15 cellular contexts compared by ENCODE assay signal in the genomic region with DNA sequence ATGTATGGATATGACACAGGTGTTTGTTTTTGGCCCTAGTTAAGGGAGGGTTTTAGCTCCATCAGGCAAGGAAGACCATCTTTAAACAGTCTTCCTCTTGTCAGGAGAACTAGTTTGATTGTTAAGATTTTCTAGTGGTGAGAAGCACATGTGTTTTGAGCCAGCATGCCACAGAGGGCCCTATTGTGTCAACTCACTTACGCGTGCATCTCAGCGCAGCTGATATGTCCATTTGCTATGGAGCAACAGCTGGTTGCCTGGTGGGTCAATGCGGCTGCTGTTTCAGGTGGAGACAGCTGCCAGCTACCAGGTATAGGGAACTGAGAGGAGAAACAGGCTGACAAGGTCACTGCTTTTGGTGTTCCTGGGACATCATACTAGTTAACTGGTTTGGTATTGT.
A peak's percentile ranks its signal among the peaks of the same experiment; 100 is the strongest.
DNase-seq lines count a peak whose midpoint lies in the region; ATAC-seq and TF ChIP-seq lines count a peak whose summit lies in the region.
"Had no signal": no experiment of that assay in that cellular context is flagged by ENCODE, and none has a peak within 500 bp of the region (broad histone marks: within the 10 kb centered on the region; RNA-seq: fewer than 3 reads in every experiment).

No MANE protein-coding gene starts in this region.

- H3K4me1 ChIP-seq in spleen = no peaks in the 10 kb centered on the region
- H3K4me1 ChIP-seq: BE2C, Caco-2 had no signal

- H3K4me1 Mint-ChIP-seq in activated CD4-positive, alpha-beta memory T cell treated with anti-CD3 and anti-CD28 coated beads for 36 hours (ENCODE audit: low read depth) = no peaks in the 10 kb centered on the region
- H3K4me1 Mint-ChIP-seq: GM23338 had no signal

- no peaks in the 10 kb centered on the region for H3K9me3 Mint-ChIP-seq in activated CD4-positive, alpha-beta memory T cell treated with anti-CD3 and anti-CD28 coated beads for 36 hours
- H3K9me3 Mint-ChIP-seq: CD8-positive, alpha-beta T cell; GM23338 had no signal

- no peak for ATAC-seq in HG03342 (IDR thresholded peaks at IDR 0.05; ENCODE audit: unreplicated experiment)
- ATAC-seq: CD8-positive, alpha-beta T cell; GM23338 had no signal

- no peak overlapping the region for H3K27ac Mint-ChIP-seq in activated CD4-positive, alpha-beta memory T cell treated with anti-CD3 and anti-CD28 coated beads for 36 hours
- H3K27ac Mint-ChIP-seq: CD8-positive, alpha-beta T cell; GM23338 had no signal

- in situ Hi-C loops in SK-MEL-5 (cut with HindIII; ENCODE audit: low pct_unique_long_range_greater_than_20kb, low sequenced_read_pairs) = no loop called here

- no peak overlapping the region for H3K27ac ChIP-seq in spleen
- H3K27ac ChIP-seq: C4-2B had no signal

- no peak for TF ChIP-seq CTCF in spleen (IDR thresholded peaks at IDR 0.05 in 8 of 11, conservative IDR thresholded peaks at IDR 0.05 in 3 of 11)

- no peaks in the 10 kb centered on the region for H3K27me3 ChIP-seq in spleen (replicated peaks in 1 of 7)
- H3K27me3 ChIP-seq: BE2C had no signal

- 93 to 99% (median 98%) methylated on average over 4 of the region's 4 CpGs for whole genome bisulfite sequencing in spleen, 5 donors

- no peaks in the 10 kb centered on the region for H3K27me3 Mint-ChIP-seq in activated CD4-positive, alpha-beta memory T cell treated with anti-CD3 and anti-CD28 coated beads for 36 hours

- intact Hi-C loops in spleen (cut with DNase I; ENCODE audit: low total_unique reads) = no loop called here
- intact Hi-C loops in activated CD4-positive, alpha-beta memory T cell treated with anti-CD3 and anti-CD28 coated beads for 36 hours (cut with micrococcal nuclease) = no loop called here

- no peaks in the 10 kb centered on the region for H3K36me3 ChIP-seq in spleen
- H3K36me3 ChIP-seq: BE2C had no signal

- no peaks in the 10 kb centered on the region for H3K9me3 ChIP-seq in spleen
- H3K9me3 ChIP-seq: BE2C, Caco-2 had no signal

- CTCF ChIA-PET in activated CD4-positive, alpha-beta memory T cell treated with anti-CD3 and anti-CD28 coated beads for 36 hours (lab: Charles Lee) = no interaction called here

- H3K36me3 Mint-ChIP-seq in activated CD4-positive, alpha-beta memory T cell treated with anti-CD3 and anti-CD28 coated beads for 36 hours = no peaks in the 10 kb centered on the region
- H3K36me3 Mint-ChIP-seq: CD8-positive, alpha-beta T cell had no signal

- DNase-seq in NCI-H345 treated with DMSO at 0.1 percent for 48 hours (lab: John Stamatoyannopoulos, UW; ENCODE audit: unreplicated experiment) = peak; percentile 10
- peak; percentile 39 for DNase-seq in SK-MEL-5 (ENCODE audit: low read depth, low spot score)
- peak; percentile 31 for DNase-seq in myocyte (ENCODE audit: low read depth)
- peak; percentile 49 for DNase-seq in spleen
- no peak for DNase-seq in activated CD4-positive, alpha-beta memory T cell treated with anti-CD3 and anti-CD28 coated beads for 36 hours
- DNase-seq in NCI-H146 treated with DMSO at 0.1 percent for 48 hours (lab: John Stamatoyannopoulos, UW; ENCODE audit: unreplicated experiment) = no peak
- DNase-seq: BE2C; Caco-2; CD8-positive, alpha-beta T cell; DND-41; GDM1; H7 had no signal

- POLR2A ChIA-PET in activated CD4-positive, alpha-beta memory T cell treated with anti-CD3 and anti-CD28 coated beads for 36 hours (lab: Charles Lee) = no interaction called here

- TF ChIP-seq POLR2A in spleen (IDR thresholded peaks at IDR 0.05) = no peak

- H3K4me3 ChIP-seq in spleen = no peak overlapping the region
- H3K4me3 ChIP-seq: GM23338 had no signal

- H3K4me3 Mint-ChIP-seq in activated CD4-positive, alpha-beta memory T cell treated with anti-CD3 and anti-CD28 coated beads for 36 hours = no peak overlapping the region
- H3K4me3 Mint-ChIP-seq: CD8-positive, alpha-beta T cell; GM23338 had no signal

Comparison
In these comparisons a context has a peak if more than half of its experiments do, and no peak if none do; other contexts are left out.
1. DNase-seq: peak in NCI-H345 treated with DMSO at 0.1 percent for 48 hours (single experiment), SK-MEL-5 (single experiment), myocyte (single experiment) and spleen (single experiment); none in activated CD4-positive, alpha-beta memory T cell treated with anti-CD3 and anti-CD28 coated beads for 36 hours (single experiment) and NCI-H146 treated with DMSO at 0.1 percent for 48 hours (single experiment).